1 cellular context compared by ENCODE assay signal in genomic region chr16:29988346-29989075, GRCh38.
TF ChIP-seq lines count a peak whose summit lies in the region.

No MANE protein-coding gene starts in this region.

TF ChIP-seq in WTC11, 78 proteins besides CTCF, POLR2A, EP300 and RAD21 (continued from another document):
- TF ChIP-seq, protein P1, sequence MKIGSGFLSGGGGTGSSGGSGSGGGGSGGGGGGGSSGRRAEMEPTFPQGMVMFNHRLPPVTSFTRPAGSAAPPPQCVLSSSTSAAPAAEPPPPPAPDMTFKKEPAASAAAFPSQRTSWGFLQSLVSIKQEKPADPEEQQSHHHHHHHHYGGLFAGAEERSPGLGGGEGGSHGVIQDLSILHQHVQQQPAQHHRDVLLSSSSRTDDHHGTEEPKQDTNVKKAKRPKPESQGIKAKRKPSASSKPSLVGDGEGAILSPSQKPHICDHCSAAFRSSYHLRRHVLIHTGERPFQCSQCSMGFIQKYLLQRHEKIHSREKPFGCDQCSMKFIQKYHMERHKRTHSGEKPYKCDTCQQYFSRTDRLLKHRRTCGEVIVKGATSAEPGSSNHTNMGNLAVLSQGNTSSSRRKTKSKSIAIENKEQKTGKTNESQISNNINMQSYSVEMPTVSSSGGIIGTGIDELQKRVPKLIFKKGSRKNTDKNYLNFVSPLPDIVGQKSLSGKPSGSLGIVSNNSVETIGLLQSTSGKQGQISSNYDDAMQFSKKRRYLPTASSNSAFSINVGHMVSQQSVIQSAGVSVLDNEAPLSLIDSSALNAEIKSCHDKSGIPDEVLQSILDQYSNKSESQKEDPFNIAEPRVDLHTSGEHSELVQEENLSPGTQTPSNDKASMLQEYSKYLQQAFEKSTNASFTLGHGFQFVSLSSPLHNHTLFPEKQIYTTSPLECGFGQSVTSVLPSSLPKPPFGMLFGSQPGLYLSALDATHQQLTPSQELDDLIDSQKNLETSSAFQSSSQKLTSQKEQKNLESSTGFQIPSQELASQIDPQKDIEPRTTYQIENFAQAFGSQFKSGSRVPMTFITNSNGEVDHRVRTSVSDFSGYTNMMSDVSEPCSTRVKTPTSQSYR (CRISPR knock-in tag; IDR thresholded peaks at IDR 0.05) = no peak
- TF ChIP-seq AR (CRISPR knock-in tag; IDR thresholded peaks at IDR 0.05) = no peak
- TF ChIP-seq FOXJ3 (CRISPR knock-in tag; IDR thresholded peaks at IDR 0.05; ENCODE audit: borderline replicate concordance) = no peak
- no peak for TF ChIP-seq MXD4 (CRISPR knock-in tag; IDR thresholded peaks at IDR 0.05; ENCODE audit: borderline replicate concordance)
- no peak for TF ChIP-seq SMAD4 (CRISPR knock-in tag; IDR thresholded peaks at IDR 0.05)
- no peak for TF ChIP-seq FOXP4 (CRISPR knock-in tag; IDR thresholded peaks at IDR 0.05)
- TF ChIP-seq GTF2I (CRISPR knock-in tag; conservative IDR thresholded peaks at IDR 0.05) = no peak
- TF ChIP-seq FOXP1 (CRISPR knock-in tag; IDR thresholded peaks at IDR 0.05; ENCODE audit: borderline replicate concordance) = no peak
- TF ChIP-seq, protein P2, sequence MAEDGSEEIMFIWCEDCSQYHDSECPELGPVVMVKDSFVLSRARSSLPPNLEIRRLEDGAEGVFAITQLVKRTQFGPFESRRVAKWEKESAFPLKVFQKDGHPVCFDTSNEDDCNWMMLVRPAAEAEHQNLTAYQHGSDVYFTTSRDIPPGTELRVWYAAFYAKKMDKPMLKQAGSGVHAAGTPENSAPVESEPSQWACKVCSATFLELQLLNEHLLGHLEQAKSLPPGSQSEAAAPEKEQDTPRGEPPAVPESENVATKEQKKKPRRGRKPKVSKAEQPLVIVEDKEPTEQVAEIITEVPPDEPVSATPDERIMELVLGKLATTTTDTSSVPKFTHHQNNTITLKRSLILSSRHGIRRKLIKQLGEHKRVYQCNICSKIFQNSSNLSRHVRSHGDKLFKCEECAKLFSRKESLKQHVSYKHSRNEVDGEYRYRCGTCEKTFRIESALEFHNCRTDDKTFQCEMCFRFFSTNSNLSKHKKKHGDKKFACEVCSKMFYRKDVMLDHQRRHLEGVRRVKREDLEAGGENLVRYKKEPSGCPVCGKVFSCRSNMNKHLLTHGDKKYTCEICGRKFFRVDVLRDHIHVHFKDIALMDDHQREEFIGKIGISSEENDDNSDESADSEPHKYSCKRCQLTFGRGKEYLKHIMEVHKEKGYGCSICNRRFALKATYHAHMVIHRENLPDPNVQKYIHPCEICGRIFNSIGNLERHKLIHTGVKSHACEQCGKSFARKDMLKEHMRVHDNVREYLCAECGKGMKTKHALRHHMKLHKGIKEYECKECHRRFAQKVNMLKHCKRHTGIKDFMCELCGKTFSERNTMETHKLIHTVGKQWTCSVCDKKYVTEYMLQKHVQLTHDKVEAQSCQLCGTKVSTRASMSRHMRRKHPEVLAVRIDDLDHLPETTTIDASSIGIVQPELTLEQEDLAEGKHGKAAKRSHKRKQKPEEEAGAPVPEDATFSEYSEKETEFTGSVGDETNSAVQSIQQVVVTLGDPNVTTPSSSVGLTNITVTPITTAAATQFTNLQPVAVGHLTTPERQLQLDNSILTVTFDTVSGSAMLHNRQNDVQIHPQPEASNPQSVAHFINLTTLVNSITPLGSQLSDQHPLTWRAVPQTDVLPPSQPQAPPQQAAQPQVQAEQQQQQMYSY (CRISPR knock-in tag; IDR thresholded peaks at IDR 0.05) = no peak
- TF ChIP-seq, protein P3, sequence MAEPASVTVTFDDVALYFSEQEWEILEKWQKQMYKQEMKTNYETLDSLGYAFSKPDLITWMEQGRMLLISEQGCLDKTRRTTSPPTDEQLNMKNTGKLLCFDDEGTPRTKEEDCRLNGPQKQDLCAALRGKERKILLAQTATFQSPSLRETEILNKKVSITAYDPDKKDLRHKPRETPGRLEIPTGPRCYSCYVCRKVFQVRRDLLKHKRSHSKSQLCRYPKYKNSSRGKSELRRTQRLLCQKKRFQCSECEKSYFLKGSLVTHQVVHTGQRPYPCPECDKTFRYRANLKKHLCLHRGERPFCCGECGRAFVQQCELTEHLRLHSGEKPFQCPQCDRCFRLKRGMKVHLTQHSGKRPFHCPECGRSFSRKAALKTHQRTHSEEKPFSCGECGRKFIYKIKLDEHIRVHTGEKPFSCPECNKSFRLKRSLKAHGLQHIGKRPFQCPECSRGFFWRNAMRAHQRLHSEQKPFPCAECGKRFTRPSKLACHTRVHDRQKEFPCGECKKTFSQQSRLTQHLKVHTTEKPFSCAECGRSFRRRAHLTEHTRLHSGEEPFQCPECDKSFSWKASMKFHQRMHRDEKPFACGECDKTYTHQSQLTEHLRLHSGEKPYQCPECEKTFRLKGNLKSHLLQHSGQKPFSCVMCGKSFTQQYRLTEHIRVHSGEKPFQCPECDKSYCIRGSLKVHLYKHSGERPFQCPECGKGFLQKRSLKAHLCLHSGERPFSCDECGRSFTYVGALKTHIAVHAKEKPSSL (CRISPR knock-in tag; conservative IDR thresholded peaks at IDR 0.05) = no peak
- TF ChIP-seq ZNF532 (CRISPR knock-in tag; IDR thresholded peaks at IDR 0.05; ENCODE audit: borderline replicate concordance) = no peak
- TF ChIP-seq, protein P4, sequence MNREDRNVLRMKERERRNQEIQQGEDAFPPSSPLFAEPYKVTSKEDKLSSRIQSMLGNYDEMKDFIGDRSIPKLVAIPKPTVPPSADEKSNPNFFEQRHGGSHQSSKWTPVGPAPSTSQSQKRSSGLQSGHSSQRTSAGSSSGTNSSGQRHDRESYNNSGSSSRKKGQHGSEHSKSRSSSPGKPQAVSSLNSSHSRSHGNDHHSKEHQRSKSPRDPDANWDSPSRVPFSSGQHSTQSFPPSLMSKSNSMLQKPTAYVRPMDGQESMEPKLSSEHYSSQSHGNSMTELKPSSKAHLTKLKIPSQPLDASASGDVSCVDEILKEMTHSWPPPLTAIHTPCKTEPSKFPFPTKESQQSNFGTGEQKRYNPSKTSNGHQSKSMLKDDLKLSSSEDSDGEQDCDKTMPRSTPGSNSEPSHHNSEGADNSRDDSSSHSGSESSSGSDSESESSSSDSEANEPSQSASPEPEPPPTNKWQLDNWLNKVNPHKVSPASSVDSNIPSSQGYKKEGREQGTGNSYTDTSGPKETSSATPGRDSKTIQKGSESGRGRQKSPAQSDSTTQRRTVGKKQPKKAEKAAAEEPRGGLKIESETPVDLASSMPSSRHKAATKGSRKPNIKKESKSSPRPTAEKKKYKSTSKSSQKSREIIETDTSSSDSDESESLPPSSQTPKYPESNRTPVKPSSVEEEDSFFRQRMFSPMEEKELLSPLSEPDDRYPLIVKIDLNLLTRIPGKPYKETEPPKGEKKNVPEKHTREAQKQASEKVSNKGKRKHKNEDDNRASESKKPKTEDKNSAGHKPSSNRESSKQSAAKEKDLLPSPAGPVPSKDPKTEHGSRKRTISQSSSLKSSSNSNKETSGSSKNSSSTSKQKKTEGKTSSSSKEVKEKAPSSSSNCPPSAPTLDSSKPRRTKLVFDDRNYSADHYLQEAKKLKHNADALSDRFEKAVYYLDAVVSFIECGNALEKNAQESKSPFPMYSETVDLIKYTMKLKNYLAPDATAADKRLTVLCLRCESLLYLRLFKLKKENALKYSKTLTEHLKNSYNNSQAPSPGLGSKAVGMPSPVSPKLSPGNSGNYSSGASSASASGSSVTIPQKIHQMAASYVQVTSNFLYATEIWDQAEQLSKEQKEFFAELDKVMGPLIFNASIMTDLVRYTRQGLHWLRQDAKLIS (CRISPR knock-in tag; IDR thresholded peaks at IDR 0.05; ENCODE audit: borderline replicate concordance) = no peak
- no peak for TF ChIP-seq CDX4 (CRISPR knock-in tag; IDR thresholded peaks at IDR 0.05; ENCODE audit: borderline replicate concordance)
- TF ChIP-seq ZNF671 (CRISPR knock-in tag; IDR thresholded peaks at IDR 0.05) = no peak
- no peak for TF ChIP-seq ZNF512 (CRISPR knock-in tag; IDR thresholded peaks at IDR 0.05; ENCODE audit: borderline replicate concordance)
- TF ChIP-seq ZNF232 (CRISPR knock-in tag; IDR thresholded peaks at IDR 0.05) = no peak
- no peak for TF ChIP-seq GRHL2 (CRISPR knock-in tag; IDR thresholded peaks at IDR 0.05; ENCODE audit: insufficient replicate concordance, severe bottlenecking)
